Comparison of ENCODE assay signal across 14 cellular contexts in genomic region chr1:56189946-56190920, GRCh38.
A peak's percentile ranks its signal among the peaks of the same experiment; 100 is the strongest.
DNase-seq lines count a peak whose midpoint lies in the region; ATAC-seq and TF ChIP-seq lines count a peak whose summit lies in the region.
"Had no signal": no experiment of that assay in that cellular context is flagged by ENCODE, and none has a peak within 500 bp of the region (broad histone marks: within the 10 kb centered on the region; RNA-seq: fewer than 3 reads in every experiment).

No MANE protein-coding gene starts in this region.

- H3K4me3 Mint-ChIP-seq in glutamatergic neuron (ENCODE audit: unreplicated experiment) = no peak overlapping the region
- H3K4me3 Mint-ChIP-seq: T-helper 2 cell treated with Interferon-gamma antibody and Interleukin-4, amounts not matched to agents 5 μg/mL and 100 μg/mL, for 36 hours had no signal

- TF ChIP-seq CTCF in glutamatergic neuron (IDR thresholded peaks at IDR 0.05; ENCODE audit: partially characterized antibody, unreplicated experiment) = peak; percentile 47
- TF ChIP-seq CTCF in gastrocnemius medialis (IDR thresholded peaks at IDR 0.05 in 4 of 5, conservative IDR thresholded peaks at IDR 0.05 in 1 of 5) = peak in 4 of 5 experiments; percentile 16 to 54 (median 47)

- DNase-seq in DMS53 (lab: John Stamatoyannopoulos, UW) (peak; percentile 32), DMS53 treated with DMSO at 0.1 percent for 48 hours (lab: John Stamatoyannopoulos, UW; ENCODE audit: unreplicated experiment) (no peak), glutamatergic neuron (no peak), gastrocnemius medialis (peak in 1 of 2 donors; percentile 25), NCI-H146 treated with DMSO at 0.1 percent for 48 hours (lab: John Stamatoyannopoulos, UW; ENCODE audit: unreplicated experiment) (no peak)
- DNase-seq: activated T-cell treated with anti-CD3 and anti-CD28 coated beads, Interleukin-2, amount 50 U/mL, for 48 hours; mucosa of descending colon; NCI-H2171; thyroid gland had no signal

- no peak for TF ChIP-seq POLR2A in gastrocnemius medialis (IDR thresholded peaks at IDR 0.05)

- H3K27me3 Mint-ChIP-seq in glutamatergic neuron (ENCODE audit: unreplicated experiment) = no peaks in the 10 kb centered on the region

- peaks cover 1% of the 10 kb centered on the region for H3K4me1 Mint-ChIP-seq in glutamatergic neuron (ENCODE audit: low read depth, unreplicated experiment)

- no peaks in the 10 kb centered on the region for H3K9me3 ChIP-seq in gastrocnemius medialis
- H3K9me3 ChIP-seq: mucosa of descending colon, thyroid gland had no signal

- H3K27ac ChIP-seq in gastrocnemius medialis = peak overlapping the region in 3 of 4 donors; percentile 36 to 43 (median 37)
- H3K27ac ChIP-seq: HL-60, thyroid gland had no signal

- ATAC-seq in SK-N-SH treated with all-trans-retinoic acid at 6 μM for 48 hours (peak; percentile 46; the same call in 1 of the 3 replicates), gastrocnemius medialis (peak; percentile 42 to 74), GM21825 (IDR thresholded peaks at IDR 0.05; ENCODE audit: unreplicated experiment) (no peak), HG03432 (IDR thresholded peaks at IDR 0.05; ENCODE audit: unreplicated experiment) (no peak)
- ATAC-seq: mucosa of descending colon had no signal

- no peaks in the 10 kb centered on the region for H3K9me3 Mint-ChIP-seq in glutamatergic neuron (ENCODE audit: unreplicated experiment)
- H3K9me3 Mint-ChIP-seq: T-helper 2 cell treated with Interferon-gamma antibody and Interleukin-4, amounts not matched to agents 5 μg/mL and 100 μg/mL, for 36 hours had no signal

- in situ Hi-C loops in gastrocnemius medialis (cut with MboI; ENCODE audit: low sequenced_read_pairs in 4 of 4) = no loop called here

- H3K4me1 ChIP-seq in gastrocnemius medialis = peaks cover 24 to 27% of the 10 kb centered on the region in 2 donors

- no peaks in the 10 kb centered on the region for H3K27me3 ChIP-seq in gastrocnemius medialis
- H3K27me3 ChIP-seq: thyroid gland had no signal

- no peak overlapping the region for H3K27ac Mint-ChIP-seq in glutamatergic neuron (ENCODE audit: unreplicated experiment)
- H3K27ac Mint-ChIP-seq: T-helper 2 cell treated with Interferon-gamma antibody and Interleukin-4, amounts not matched to agents 5 μg/mL and 100 μg/mL, for 36 hours had no signal

- H3K36me3 ChIP-seq in gastrocnemius medialis = no peaks in the 10 kb centered on the region
- H3K36me3 ChIP-seq: thyroid gland had no signal

- intact Hi-C loops in gastrocnemius medialis (cut with DNase I; ENCODE audit: low total_unique reads) = loop anchor here (5.0 kb wide), 1 partner anchor 118 kb away; no protein-coding TSS in a partner anchor

- no peaks in the 10 kb centered on the region for H3K36me3 Mint-ChIP-seq in glutamatergic neuron (ENCODE audit: unreplicated experiment)

- H3K4me3 ChIP-seq in gastrocnemius medialis = no peak overlapping the region
- H3K4me3 ChIP-seq: mucosa of descending colon, thyroid gland had no signal

TF ChIP-seq in SK-N-SH treated with all-trans-retinoic acid at 6 μM for 48 hours, 23 proteins besides CTCF, POLR2A, EP300 and RAD21:
- TF ChIP-seq PPARA (CRISPR knock-in tag; IDR thresholded peaks at IDR 0.05; ENCODE audit: borderline replicate concordance) (no peak), ZNF70 (CRISPR knock-in tag; IDR thresholded peaks at IDR 0.05) (no peak), ESRRG (CRISPR knock-in tag; IDR thresholded peaks at IDR 0.05) (no peak), ZNF565 (CRISPR knock-in tag; conservative IDR thresholded peaks at IDR 0.05; ENCODE audit: low read depth) (no peak), ZNF8 (CRISPR knock-in tag; IDR thresholded peaks at IDR 0.05) (no peak), GLIS3 (CRISPR knock-in tag; IDR thresholded peaks at IDR 0.05) (no peak), ARNTL (CRISPR knock-in tag; IDR thresholded peaks at IDR 0.05; ENCODE audit: borderline replicate concordance, low read depth) (no peak), ZFP30 (CRISPR knock-in tag; IDR thresholded peaks at IDR 0.05) (no peak), TOX (CRISPR knock-in tag; IDR thresholded peaks at IDR 0.05; ENCODE audit: borderline replicate concordance) (no peak), ISL1 (CRISPR knock-in tag; IDR thresholded peaks at IDR 0.05) (no peak), BACH2 (CRISPR knock-in tag; IDR thresholded peaks at IDR 0.05; ENCODE audit: borderline replicate concordance) (no peak), SNAI2 (CRISPR knock-in tag; IDR thresholded peaks at IDR 0.05) (no peak), CSRNP3 (CRISPR knock-in tag; IDR thresholded peaks at IDR 0.05) (no peak), CSDC2 (CRISPR knock-in tag; IDR thresholded peaks at IDR 0.05) (no peak), ZC3H10 (CRISPR knock-in tag; IDR thresholded peaks at IDR 0.05) (no peak)
- TF ChIP-seq, protein P1, sequence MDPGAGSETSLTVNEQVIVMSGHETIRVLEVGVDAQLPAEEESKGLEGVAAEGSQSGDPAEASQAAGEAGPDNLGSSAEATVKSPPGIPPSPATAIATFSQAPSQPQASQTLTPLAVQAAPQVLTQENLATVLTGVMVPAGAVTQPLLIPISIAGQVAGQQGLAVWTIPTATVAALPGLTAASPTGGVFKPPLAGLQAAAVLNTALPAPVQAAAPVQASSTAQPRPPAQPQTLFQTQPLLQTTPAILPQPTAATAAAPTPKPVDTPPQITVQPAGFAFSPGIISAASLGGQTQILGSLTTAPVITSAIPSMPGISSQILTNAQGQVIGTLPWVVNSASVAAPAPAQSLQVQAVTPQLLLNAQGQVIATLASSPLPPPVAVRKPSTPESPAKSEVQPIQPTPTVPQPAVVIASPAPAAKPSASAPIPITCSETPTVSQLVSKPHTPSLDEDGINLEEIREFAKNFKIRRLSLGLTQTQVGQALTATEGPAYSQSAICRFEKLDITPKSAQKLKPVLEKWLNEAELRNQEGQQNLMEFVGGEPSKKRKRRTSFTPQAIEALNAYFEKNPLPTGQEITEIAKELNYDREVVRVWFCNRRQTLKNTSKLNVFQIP (CRISPR knock-in tag; IDR thresholded peaks at IDR 0.05; ENCODE audit: borderline replicate concordance, low read depth) = no peak
- TF ChIP-seq, protein P2, sequence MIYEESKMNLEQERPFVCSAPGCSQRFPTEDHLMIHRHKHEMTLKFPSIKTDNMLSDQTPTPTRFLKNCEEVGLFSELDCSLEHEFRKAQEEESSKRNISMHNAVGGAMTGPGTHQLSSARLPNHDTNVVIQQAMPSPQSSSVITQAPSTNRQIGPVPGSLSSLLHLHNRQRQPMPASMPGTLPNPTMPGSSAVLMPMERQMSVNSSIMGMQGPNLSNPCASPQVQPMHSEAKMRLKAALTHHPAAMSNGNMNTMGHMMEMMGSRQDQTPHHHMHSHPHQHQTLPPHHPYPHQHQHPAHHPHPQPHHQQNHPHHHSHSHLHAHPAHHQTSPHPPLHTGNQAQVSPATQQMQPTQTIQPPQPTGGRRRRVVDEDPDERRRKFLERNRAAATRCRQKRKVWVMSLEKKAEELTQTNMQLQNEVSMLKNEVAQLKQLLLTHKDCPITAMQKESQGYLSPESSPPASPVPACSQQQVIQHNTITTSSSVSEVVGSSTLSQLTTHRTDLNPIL (CRISPR knock-in tag; IDR thresholded peaks at IDR 0.05; ENCODE audit: low read depth) = no peak

Comparison
In these comparisons a context has a peak if more than half of its experiments do, and no peak if none do; other contexts are left out.
1. ATAC-seq: peak in SK-N-SH treated with all-trans-retinoic acid at 6 μM for 48 hours (single experiment) and gastrocnemius medialis (2 of 2); none in GM21825 (single experiment) and HG03432 (single experiment).